1 cellular context compared by ENCODE assay signal in the genomic region with DNA sequence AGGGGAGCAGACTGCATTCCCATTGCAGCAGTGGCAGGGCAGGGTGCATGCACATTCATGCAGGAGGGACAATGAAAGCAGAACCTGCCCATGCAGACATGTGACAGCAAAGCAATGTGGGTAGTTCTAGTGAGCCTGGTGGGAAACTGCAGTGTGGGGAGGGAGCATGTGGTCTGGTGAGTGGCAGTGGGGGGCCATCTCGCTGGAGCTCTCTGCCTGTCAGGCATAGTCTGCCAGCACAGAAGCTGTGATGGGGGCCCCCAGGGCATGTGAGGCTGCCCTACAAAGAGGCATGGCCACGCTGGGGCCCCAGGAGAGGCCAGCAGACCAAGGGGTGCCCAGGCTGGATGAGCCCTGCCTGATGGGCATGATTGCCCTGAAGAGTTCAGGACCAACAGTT.
TF ChIP-seq lines count a peak whose summit lies in the region.

No MANE protein-coding gene starts in this region.

TF ChIP-seq in H1, 55 proteins besides CTCF, POLR2A, EP300 and RAD21 (continued from another document):
- TF ChIP-seq, protein P1, sequence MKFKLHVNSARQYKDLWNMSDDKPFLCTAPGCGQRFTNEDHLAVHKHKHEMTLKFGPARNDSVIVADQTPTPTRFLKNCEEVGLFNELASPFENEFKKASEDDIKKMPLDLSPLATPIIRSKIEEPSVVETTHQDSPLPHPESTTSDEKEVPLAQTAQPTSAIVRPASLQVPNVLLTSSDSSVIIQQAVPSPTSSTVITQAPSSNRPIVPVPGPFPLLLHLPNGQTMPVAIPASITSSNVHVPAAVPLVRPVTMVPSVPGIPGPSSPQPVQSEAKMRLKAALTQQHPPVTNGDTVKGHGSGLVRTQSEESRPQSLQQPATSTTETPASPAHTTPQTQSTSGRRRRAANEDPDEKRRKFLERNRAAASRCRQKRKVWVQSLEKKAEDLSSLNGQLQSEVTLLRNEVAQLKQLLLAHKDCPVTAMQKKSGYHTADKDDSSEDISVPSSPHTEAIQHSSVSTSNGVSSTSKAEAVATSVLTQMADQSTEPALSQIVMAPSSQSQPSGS (IDR thresholded peaks at IDR 0.05; ENCODE audit: low read length): no peak
- TF ChIP-seq RNF2 (IDR thresholded peaks at IDR 0.05; ENCODE audit: borderline replicate concordance, low read depth, low read length, missing control alignments, poor library complexity, severe bottlenecking): no peak
- TF ChIP-seq, protein P2, sequence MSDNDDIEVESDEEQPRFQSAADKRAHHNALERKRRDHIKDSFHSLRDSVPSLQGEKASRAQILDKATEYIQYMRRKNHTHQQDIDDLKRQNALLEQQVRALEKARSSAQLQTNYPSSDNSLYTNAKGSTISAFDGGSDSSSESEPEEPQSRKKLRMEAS (IDR thresholded peaks at IDR 0.05): no peak
- TF ChIP-seq SIX5 (IDR thresholded peaks at IDR 0.05; ENCODE audit: low read depth, low read length): no peak
- no peak for TF ChIP-seq ASH2L (IDR thresholded peaks at IDR 0.05; ENCODE audit: low read length)
- no peak for TF ChIP-seq TCF12 (IDR thresholded peaks at IDR 0.05; ENCODE audit: low read depth, low read length)
